Comparison of ENCODE assay signal across 18 cellular contexts in the genomic region with DNA sequence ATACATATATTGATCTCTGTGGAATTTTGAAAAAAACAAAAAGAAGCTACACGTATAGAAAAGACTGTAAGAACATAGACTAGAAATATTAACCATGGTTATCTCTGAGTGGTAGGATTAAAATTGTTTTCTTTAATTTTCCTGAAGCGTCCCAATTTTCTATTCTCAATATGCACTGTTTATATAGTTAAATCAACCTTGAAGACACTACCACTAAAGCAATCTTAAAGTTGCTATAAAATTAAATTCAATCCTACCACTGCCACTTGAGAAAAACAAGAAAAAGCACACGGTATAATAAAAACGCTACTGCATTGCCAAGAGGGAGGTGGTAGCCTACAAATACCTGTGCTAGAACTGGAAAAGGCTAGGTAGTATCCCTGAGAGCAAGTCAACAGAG.
"Had no signal": no experiment of that assay in that cellular context is flagged by ENCODE, and none has a peak within 500 bp of the region (broad histone marks: within the 10 kb centered on the region; RNA-seq: fewer than 3 reads in every experiment).

No MANE protein-coding gene starts in this region.

- DNase-seq: activated CD4-positive, alpha-beta T cell treated with anti-CD3 and anti-CD28 coated beads for 48 hours; activated naive CD4-positive, alpha-beta T cell treated with Interleukin-2 at 50 U/mL for 16 hours; adrenal gland; left ventricle myocardium inferior; mesenchymal stem cell; pancreas; stomach; testis; upper lobe of left lung; WERI-Rb-1 had no signal

- H3K4me1 ChIP-seq: neural progenitor cell had no signal

- H3K27me3 Mint-ChIP-seq: activated T-helper 17 cell treated with anti-CD3 and anti-CD28 coated beads, Interleukin-2, amount 50 U/mL, for 72 hours had no signal

- H3K27ac ChIP-seq: adrenal gland, cardiac muscle cell, esophagus muscularis mucosa, hepatocyte, left ventricle myocardium inferior, neural progenitor cell, pancreas, stomach, testis, upper lobe of left lung, WERI-Rb-1 had no signal

- H3K27ac Mint-ChIP-seq: activated T-helper 17 cell treated with anti-CD3 and anti-CD28 coated beads, Interleukin-2, amount 50 U/mL, for 72 hours; neural progenitor cell had no signal

- H3K9me3 Mint-ChIP-seq: activated T-helper 17 cell treated with anti-CD3 and anti-CD28 coated beads, Interleukin-2, amount 50 U/mL, for 72 hours; neural progenitor cell had no signal

- ATAC-seq: activated T-helper 17 cell treated with anti-CD3 and anti-CD28 coated beads, Interleukin-2, amount 50 U/mL, for 72 hours; pancreas; sciatic nerve had no signal

- FAIRE-seq: colon, endometrium, pancreas had no signal

- H3K9me3 ChIP-seq: adrenal gland, esophagus muscularis mucosa, left ventricle myocardium inferior, pancreas, stomach, testis, upper lobe of left lung had no signal

- H3K4me3 Mint-ChIP-seq: activated T-helper 17 cell treated with anti-CD3 and anti-CD28 coated beads, Interleukin-2, amount 50 U/mL, for 72 hours; neural progenitor cell had no signal

- H3K4me3 ChIP-seq: adrenal gland, cardiac muscle cell, esophagus muscularis mucosa, hepatocyte, left ventricle myocardium inferior, neural progenitor cell, pancreas, stomach, testis, upper lobe of left lung had no signal

- H3K27me3 ChIP-seq: adrenal gland, cardiac muscle cell, esophagus muscularis mucosa, hepatocyte, neural progenitor cell, pancreas, stomach, testis, upper lobe of left lung had no signal
